ENCODE assay signal across 1 cellular context in genomic region chr12:27550653-27550975, GRCh38.
TF ChIP-seq lines count a peak whose summit lies in the region.

No MANE protein-coding gene starts in this region.

TF ChIP-seq in HepG2, 621 proteins besides CTCF, POLR2A, EP300 and RAD21 (continued from another document):
- TF ChIP-seq RFXAP (CRISPR knock-in tag; IDR thresholded peaks at IDR 0.05; ENCODE audit: borderline replicate concordance) (no peak), THAP11 (CRISPR knock-in tag; IDR thresholded peaks at IDR 0.05) (no peak), TOE1 (CRISPR knock-in tag; IDR thresholded peaks at IDR 0.05) (no peak), FIP1L1 (IDR thresholded peaks at IDR 0.05; ENCODE audit: borderline replicate concordance, insufficient read depth, low read depth, low read length) (no peak), ZNF780A (CRISPR knock-in tag; IDR thresholded peaks at IDR 0.05) (no peak), SMAD1 (CRISPR knock-in tag; IDR thresholded peaks at IDR 0.05; ENCODE audit: borderline replicate concordance, low read depth) (no peak), JUNB (CRISPR knock-in tag; IDR thresholded peaks at IDR 0.05; ENCODE audit: borderline replicate concordance) (no peak), SRSF4 (IDR thresholded peaks at IDR 0.05; ENCODE audit: low read depth, low read length, poor library complexity, severe bottlenecking) (no peak), IRX3 (CRISPR knock-in tag; IDR thresholded peaks at IDR 0.05; ENCODE audit: borderline replicate concordance, low read depth) (no peak), ZNF558 (CRISPR knock-in tag; IDR thresholded peaks at IDR 0.05; ENCODE audit: borderline replicate concordance) (no peak), RELA (CRISPR knock-in tag; IDR thresholded peaks at IDR 0.05) (no peak), RBM39 (IDR thresholded peaks at IDR 0.05; ENCODE audit: low read depth, low read length, poor library complexity, severe bottlenecking) (no peak)
- TF ChIP-seq, protein P1, sequence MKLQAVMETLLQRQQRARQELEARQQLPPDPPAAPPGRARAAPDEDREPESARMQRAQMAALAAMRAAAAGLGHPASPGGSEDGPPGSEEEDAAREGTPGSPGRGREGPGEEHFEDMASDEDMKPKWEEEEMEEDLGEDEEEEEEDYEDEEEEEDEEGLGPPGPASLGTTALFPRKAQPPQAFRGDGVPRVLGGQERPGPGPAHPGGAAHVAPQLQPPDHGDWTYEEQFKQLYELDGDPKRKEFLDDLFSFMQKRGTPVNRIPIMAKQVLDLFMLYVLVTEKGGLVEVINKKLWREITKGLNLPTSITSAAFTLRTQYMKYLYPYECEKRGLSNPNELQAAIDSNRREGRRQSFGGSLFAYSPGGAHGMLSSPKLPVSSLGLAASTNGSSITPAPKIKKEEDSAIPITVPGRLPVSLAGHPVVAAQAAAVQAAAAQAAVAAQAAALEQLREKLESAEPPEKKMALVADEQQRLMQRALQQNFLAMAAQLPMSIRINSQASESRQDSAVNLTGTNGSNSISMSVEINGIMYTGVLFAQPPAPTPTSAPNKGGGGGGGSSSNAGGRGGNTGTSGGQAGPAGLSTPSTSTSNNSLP (IDR thresholded peaks at IDR 0.05; ENCODE audit: low read depth, low read length), result no peak
- TF ChIP-seq, protein P2, sequence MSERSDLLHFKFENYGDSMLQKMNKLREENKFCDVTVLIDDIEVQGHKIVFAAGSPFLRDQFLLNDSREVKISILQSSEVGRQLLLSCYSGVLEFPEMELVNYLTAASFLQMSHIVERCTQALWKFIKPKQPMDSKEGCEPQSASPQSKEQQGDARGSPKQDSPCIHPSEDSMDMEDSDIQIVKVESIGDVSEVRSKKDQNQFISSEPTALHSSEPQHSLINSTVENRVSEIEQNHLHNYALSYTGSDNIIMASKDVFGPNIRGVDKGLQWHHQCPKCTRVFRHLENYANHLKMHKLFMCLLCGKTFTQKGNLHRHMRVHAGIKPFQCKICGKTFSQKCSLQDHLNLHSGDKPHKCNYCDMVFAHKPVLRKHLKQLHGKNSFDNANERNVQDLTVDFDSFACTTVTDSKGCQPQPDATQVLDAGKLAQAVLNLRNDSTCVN (CRISPR knock-in tag; IDR thresholded peaks at IDR 0.05; ENCODE audit: borderline replicate concordance), result no peak
